Comparison of ENCODE assay signal across 10 cellular contexts in the genomic region with DNA sequence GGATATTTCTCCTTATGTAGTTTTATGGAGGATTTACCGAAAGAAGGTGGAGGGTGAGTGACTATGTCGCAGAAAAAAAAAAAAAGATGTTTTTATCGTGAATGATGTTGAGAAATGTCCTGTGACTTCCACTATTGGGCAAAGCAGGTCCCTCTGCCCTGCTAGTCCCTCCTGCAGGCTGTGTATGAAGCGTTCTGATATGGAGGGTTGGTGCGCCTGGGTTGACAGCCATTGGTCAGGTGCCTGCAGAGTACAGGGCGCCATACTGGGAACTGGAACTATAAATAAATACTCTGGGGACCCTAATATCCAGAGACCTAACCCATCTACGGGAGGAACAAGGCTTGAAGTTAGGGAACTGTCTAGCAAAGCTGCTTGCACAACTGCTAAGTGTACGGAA. TPM values are rescaled to one million over a fixed set of nuclear protein-coding genes. Genes with fewer than 3 reads are reported as not detected.
A peak's percentile ranks its signal among the peaks of the same experiment; 100 is the strongest.
DNase-seq lines count a peak whose midpoint lies in the region; ATAC-seq, FAIRE-seq and TF ChIP-seq lines count a peak whose summit lies in the region.
"Had no signal": no experiment of that assay in that cellular context is flagged by ENCODE, and none has a peak within 500 bp of the region (broad histone marks: within the 10 kb centered on the region; RNA-seq: fewer than 3 reads in every experiment).

No MANE protein-coding gene starts in this region.

- H2BK15ac ChIP-seq in H1 (ENCODE audit: low read length): no peak overlapping the region

- peaks cover 2% of the 10 kb centered on the region; the same call in 1 of the 2 replicates for H3K79me1 ChIP-seq in H1 (ENCODE audit: low read depth, low read length)

- H2BK120ac ChIP-seq in H1 (replicated peaks; ENCODE audit: low read depth, low read length): no peak overlapping the region

- H3K9me3 ChIP-seq in PC-9 (ENCODE audit: insufficient read depth, low read depth): no peaks in the 10 kb centered on the region
- no peaks in the 10 kb centered on the region; a peak in 1 of 4 replicates for H3K9me3 ChIP-seq in H1 (ENCODE audit: insufficient read depth in 2 of 2, low read depth in 1 of 2, low read length in 1 of 2)

- H2AK5ac ChIP-seq in H1 (ENCODE audit: low read depth, low read length): no peak overlapping the region

- H3K27ac ChIP-seq in PC-9: no peak overlapping the region
- no peak overlapping the region for H3K27ac ChIP-seq in H1 (ENCODE audit: low read depth, low read length)
- H3K27ac ChIP-seq: KMS-11 had no signal

- DNase-seq in GM12865 (ENCODE audit: low read depth): no peak
- DNase-seq in PC-9: no peak
- DNase-seq in H1 (ENCODE audit: low read depth in 1 of 2, low spot score in 2 of 2): no peak
- no peak for DNase-seq in skeletal muscle cell (ENCODE audit: low read depth)
- no peak for DNase-seq in cerebellar cortex (ENCODE audit: low spot score)
- no peak for DNase-seq in C1 segment of cervical spinal cord (lab: John Stamatoyannopoulos, UW)
- no peak for DNase-seq in hepatic stellate cell (ENCODE audit: low spot score)
- DNase-seq: hippocampal formation had no signal

- no peak overlapping the region for H3K18ac ChIP-seq in H1 (ENCODE audit: extremely low read depth, low read length)

- WGBS in H1 (ENCODE audit: extremely low coverage in 1 of 2, insufficient coverage in 1 of 2, insufficient read length in 1 of 2, insufficient replicate concordance in 2 of 2, low coverage in 1 of 2, low lambda C conversion rate in 2 of 2, missing lambda C conversion rate in 1 of 2), 2 experiments: 87% methylated on average over 8 of the region's 8 CpGs; no CpG with 5 or more reads in 1 of the 2 experiments

- peaks cover 10% of the 10 kb centered on the region; the same call in 1 of the 2 replicates for H3K23me2 ChIP-seq in H1 (ENCODE audit: low read depth, low read length)

- no peak for FAIRE-seq in H1 (lab: Jason Lieb, UNC)

- H4K91ac ChIP-seq in H1 (replicated peaks; ENCODE audit: insufficient read length, low read length): no peak overlapping the region

- H3K23ac ChIP-seq in H1 (ENCODE audit: insufficient read length): no peak overlapping the region

- H4K20me1 ChIP-seq in PC-9 (ENCODE audit: insufficient read depth) (no peaks in the 10 kb centered on the region; the same call in 1 of the 2 replicates), H1 (replicated peaks in 1 of 2; ENCODE audit: control insufficient read depth in 1 of 2, insufficient read depth in 2 of 2, low read length in 2 of 2) (peaks cover 2 to 9% of the 10 kb centered on the region in 2 experiments)

- no peak overlapping the region for H2BK12ac ChIP-seq in H1 (ENCODE audit: low read depth, low read length)

- no peak overlapping the region for H4K5ac ChIP-seq in H1 (ENCODE audit: insufficient read length, low read depth, low read length)

- BruUV-seq in PC-9 (replicated peaks; lab: Mats Ljungman, UMichigan): TSS peak; percentile 26

- ATAC-seq in GM21515 (IDR thresholded peaks at IDR 0.05; ENCODE audit: unreplicated experiment): no peak

- CTCF ChIA-PET in PC-9 (lab: Charles Lee): interaction anchor here (1.2 kb wide), 1 partner anchor 11 kb away, joined by 4 read pairs; no protein-coding TSS in a partner anchor
- CTCF ChIA-PET in H1 (lab: Charles Lee; ENCODE audit: partially characterized antibody): interaction anchor here (2.8 kb wide), 1 partner anchor 10 kb away, joined by 17 read pairs; no protein-coding TSS in a partner anchor

- H2BK5ac ChIP-seq in H1 (ENCODE audit: low read depth, low read length): no peak overlapping the region

- no peak for TF ChIP-seq CTCF in GM12865 (IDR thresholded peaks at IDR 0.05; ENCODE audit: insufficient read depth, low read depth, low read length, missing control alignments)
- TF ChIP-seq CTCF in PC-9 (conservative IDR thresholded peaks at IDR 0.05): no peak
- TF ChIP-seq CTCF in H1 (IDR thresholded peaks at IDR 0.05; ENCODE audit: control extremely low read depth in 1 of 3, insufficient read depth in 1 of 3, low read depth in 1 of 3, low read length in 3 of 3): no peak

- H3K14ac ChIP-seq in H1 (ENCODE audit: insufficient read length): no peak overlapping the region

- no peaks in the 10 kb centered on the region for H3F3A ChIP-seq in PC-9 (ENCODE audit: insufficient read depth, low read depth)

- H3K56ac ChIP-seq in H1 (replicated peaks; ENCODE audit: insufficient read length, low read depth, low read length): no peak overlapping the region

- H3K4me2 ChIP-seq in PC-9 (no peak overlapping the region), H1 (ENCODE audit: insufficient read depth in 1 of 2, low read depth in 2 of 2, low read length in 2 of 2) (peak overlapping the region; percentile 85 to 92; a peak in 3 of 4 replicates)

- H3K4me1 ChIP-seq in PC-9 (replicated peaks; ENCODE audit: insufficient read depth) (no peaks in the 10 kb centered on the region), H1 (replicated peaks in 1 of 4; ENCODE audit: control insufficient read depth in 3 of 4, insufficient read depth in 4 of 4, low read length in 3 of 4) (peaks cover 0 to 3% (median 2%) of the 10 kb centered on the region in 4 experiments; a peak in 4 of 7 replicates)

- TF ChIP-seq POLR2A in H1 (IDR thresholded peaks at IDR 0.05; ENCODE audit: control extremely low read depth in 1 of 2, low read depth in 2 of 2, low read length in 2 of 2): no peak

- H3K9me2 ChIP-seq in PC-9 (ENCODE audit: insufficient read depth): no peaks in the 10 kb centered on the region

- no peaks in the 10 kb centered on the region for H3K27me3 ChIP-seq in PC-9 (ENCODE audit: insufficient read depth, low read depth)
- H3K27me3 ChIP-seq in H1 (replicated peaks in 1 of 4; ENCODE audit: control insufficient read depth in 3 of 4, extremely low read depth in 1 of 4, insufficient read depth in 3 of 4, low read length in 3 of 4): peaks cover 9 to 32% (median 18%) of the 10 kb centered on the region in 4 experiments

- H3K36me3 ChIP-seq in PC-9 (ENCODE audit: low read depth): no peaks in the 10 kb centered on the region
- no peaks in the 10 kb centered on the region for H3K36me3 ChIP-seq in H1 (ENCODE audit: control insufficient read depth in 2 of 4, insufficient read depth in 4 of 4, low read length in 3 of 4)

- H3K9ac ChIP-seq in H1 (replicated peaks in 1 of 4; ENCODE audit: extremely low read depth in 1 of 4, low read depth in 3 of 4, low read length in 3 of 4): no peak overlapping the region
- H3K9ac ChIP-seq: KMS-11 had no signal

- H3K4ac ChIP-seq in H1 (replicated peaks; ENCODE audit: insufficient read length, low read depth, low read length): no peak overlapping the region

- no peak overlapping the region for H2BK20ac ChIP-seq in H1 (ENCODE audit: low read length)

- intact Hi-C loops in PC-9 (cut with micrococcal nuclease; ENCODE audit: unreplicated experiment): no loop called here

- H3K79me2 ChIP-seq in PC-9 (ENCODE audit: low read depth) (no peaks in the 10 kb centered on the region), H1 (ENCODE audit: control insufficient read depth in 1 of 2, insufficient read depth in 2 of 2, low read length in 2 of 2) (no peaks in the 10 kb centered on the region; a peak in 1 of 4 replicates)

- TF ChIP-seq EP300 in H1 (IDR thresholded peaks at IDR 0.05; ENCODE audit: borderline replicate concordance in 1 of 2, low read depth in 2 of 2, low read length in 2 of 2): no peak

- H2AFZ ChIP-seq in PC-9 (no peak overlapping the region), H1 (ENCODE audit: low read length) (no peak overlapping the region)

- H4K8ac ChIP-seq in H1 (ENCODE audit: extremely low read depth, insufficient read depth, low read length): no peak overlapping the region

- POLR2A ChIA-PET in PC-9 (lab: Charles Lee; ENCODE audit: unreplicated experiment): no interaction called here
- POLR2A ChIA-PET in H1 (lab: Charles Lee; ENCODE audit: partially characterized antibody): interaction anchor here (1.6 kb wide), 1 partner anchor 9 kb away, joined by 5 read pairs; no protein-coding TSS in a partner anchor

- TF ChIP-seq RAD21 in H1 (IDR thresholded peaks at IDR 0.05 in 1 of 2, conservative IDR thresholded peaks at IDR 0.05 in 1 of 2; ENCODE audit: low read depth in 2 of 2, low read length in 2 of 2): no peak

- H3K4me3 ChIP-seq in GM12865 (ENCODE audit: low read depth, low read length): peak overlapping the region; percentile 94
- no peak overlapping the region for H3K4me3 ChIP-seq in PC-9
- H3K4me3 ChIP-seq in H1 (ENCODE audit: extremely low read depth in 1 of 4, insufficient read depth in 2 of 4, low read depth in 3 of 4, low read length in 4 of 4): peak overlapping the region in 3 of 4 experiments; percentile 61 to 94 (median 64); a peak in 4 of 8 replicates
- peak overlapping the region; percentile 86 for H3K4me3 ChIP-seq in skeletal muscle cell (ENCODE audit: low read depth, low read length)

TF ChIP-seq in H1, 55 proteins besides CTCF, POLR2A, EP300 and RAD21:
- TF ChIP-seq KDM5A (IDR thresholded peaks at IDR 0.05; ENCODE audit: low read length) (no peak), SUZ12 (IDR thresholded peaks at IDR 0.05; ENCODE audit: low read length) (peak; percentile 13; the same call in 1 of the 2 replicates)
TF ChIP-seq in H1: peak in this region for 1.

RNA-seq across cellular contexts. Expression of a gene that starts 1.5 kb away (rescaled TPM):
- total RNA-seq in PC-9 (2021): 5.0 and 8.2 TPM in 2 replicates
- total RNA-seq in H1 (2021; fragmentation: NEBNext Ultra II Directional; extraction: Animal tissue kit (Norgen Biotek cat#: 25700)): 7.1 and 9.9 TPM in 2 replicates
- polyA plus RNA-seq in H1 (2011; rRNA removed): 5.6 and 9.3 TPM in 2 replicates
- 5.3 TPM for polyA plus RNA-seq in H1 (2011; cell fraction: cytosol; rRNA removed)
- polyA plus RNA-seq in H1 (2011; cell fraction: nucleus; rRNA removed): 9.2 TPM
- polyA plus RNA-seq in H1 (2012, experiment 1 of 2): 3.9 to 4.6 TPM (median 4.5 TPM) in 4 replicates
- polyA plus RNA-seq in H1 (2012, experiment 2 of 2): 4.0 TPM
- 7.6 TPM for polyA plus RNA-seq in H1 (2013, experiment 1 of 2)
- 7.6 TPM for polyA plus RNA-seq in H1 (2013, experiment 2 of 2)
- 7.4 and 10.6 TPM in 2 replicates for polyA minus RNA-seq in H1 (2011; rRNA and poly(A)+ RNA removed)
- 3.4 TPM for polyA minus RNA-seq in H1 (2011; cell fraction: cytosol; rRNA and poly(A)+ RNA removed)
- 5.5 TPM for polyA minus RNA-seq in H1 (2011; cell fraction: nucleus; rRNA and poly(A)+ RNA removed)

RNA-seq across cellular contexts. Expression of a gene that starts 34.9 kb away (rescaled TPM):
- total RNA-seq in PC-9 (2021): not detected in 2 replicates
- total RNA-seq in H1 (2021; fragmentation: NEBNext Ultra II Directional; extraction: Animal tissue kit (Norgen Biotek cat#: 25700)): 6.7 and 6.9 TPM in 2 replicates
- polyA plus RNA-seq in H1 (2011; rRNA removed): 4.3 and 4.9 TPM in 2 replicates
- polyA plus RNA-seq in H1 (2011; cell fraction: cytosol; rRNA removed): 2.8 TPM
- polyA plus RNA-seq in H1 (2011; cell fraction: nucleus; rRNA removed): 4.8 TPM
- 5.9 to 7.5 TPM (median 6.1 TPM) in 4 replicates for polyA plus RNA-seq in H1 (2012, experiment 1 of 2)
- polyA plus RNA-seq in H1 (2012, experiment 2 of 2): 7.4 TPM
- 7.1 TPM for polyA plus RNA-seq in H1 (2013, experiment 1 of 2)
- polyA plus RNA-seq in H1 (2013, experiment 2 of 2): 8.0 TPM
- 4.7 and 6.0 TPM in 2 replicates for polyA minus RNA-seq in H1 (2011; rRNA and poly(A)+ RNA removed)
- polyA minus RNA-seq in H1 (2011; cell fraction: cytosol; rRNA and poly(A)+ RNA removed): 3.7 TPM
- polyA minus RNA-seq in H1 (2011; cell fraction: nucleus; rRNA and poly(A)+ RNA removed): 3.5 TPM
